11 cellular contexts compared by ENCODE assay signal in genomic region chr5:175288048-175288621, GRCh38.
DNase-seq lines count a peak whose midpoint lies in the region; ATAC-seq lines count a peak whose summit lies in the region.
"Had no signal": no experiment of that assay in that cellular context is flagged by ENCODE, and none has a peak within 500 bp of the region (broad histone marks: within the 10 kb centered on the region; RNA-seq: fewer than 3 reads in every experiment).

No MANE protein-coding gene starts in this region.

- no peaks in the 10 kb centered on the region for H3K9me3 Mint-ChIP-seq in activated T-helper 2 cell treated with anti-CD3 and anti-CD28 coated beads, Interferon-gamma antibody, Interleukin-2, Interleukin-4, amounts not matched to agents 10 μg/mL and 5 μg/mL and 100 μg/mL, durations not matched to agents 14 hours and 24 hours and 36 hours
- H3K9me3 Mint-ChIP-seq: nephron had no signal

- no peak overlapping the region for H3K27ac Mint-ChIP-seq in activated T-helper 2 cell treated with anti-CD3 and anti-CD28 coated beads, Interferon-gamma antibody, Interleukin-2, Interleukin-4, amounts not matched to agents 10 μg/mL and 5 μg/mL and 100 μg/mL, durations not matched to agents 14 hours and 24 hours and 36 hours
- H3K27ac Mint-ChIP-seq: nephron, T-helper 17 cell had no signal

- H3K36me3 Mint-ChIP-seq in activated T-helper 2 cell treated with anti-CD3 and anti-CD28 coated beads, Interferon-gamma antibody, Interleukin-2, Interleukin-4, amounts not matched to agents 10 μg/mL and 5 μg/mL and 100 μg/mL, durations not matched to agents 14 hours and 24 hours and 36 hours (ENCODE audit: low read depth), result no peaks in the 10 kb centered on the region

- intact Hi-C loops in activated T-helper 2 cell treated with anti-CD3 and anti-CD28 coated beads, Interferon-gamma antibody, Interleukin-2, Interleukin-4, amounts not matched to agents 10 μg/mL and 5 μg/mL and 100 μg/mL, durations not matched to agents 14 hours and 24 hours and 36 hours (cut with micrococcal nuclease), result no loop called here

- H3K4me3 Mint-ChIP-seq in activated T-helper 2 cell treated with anti-CD3 and anti-CD28 coated beads, Interferon-gamma antibody, Interleukin-2, Interleukin-4, amounts not matched to agents 10 μg/mL and 5 μg/mL and 100 μg/mL, durations not matched to agents 14 hours and 24 hours and 36 hours (ENCODE audit: low read depth), result no peak overlapping the region
- H3K4me3 Mint-ChIP-seq: nephron, T-helper 17 cell had no signal

- peak; percentile 73 for DNase-seq in EL
- peak; percentile 97 for DNase-seq in NCI-H2171 treated with DMSO at 0.1 percent for 48 hours (lab: John Stamatoyannopoulos, UW)
- DNase-seq in cerebellar cortex (ENCODE audit: low spot score), result peak; percentile 65
- peak; percentile 35 for DNase-seq in non-pigmented ciliary epithelial cell (ENCODE audit: low read depth)
- DNase-seq in cortex of kidney (lab: John Stamatoyannopoulos, UW), result no peak
- DNase-seq in left lobe of liver (ENCODE audit: low spot score), result no peak
- DNase-seq in stimulated activated CD4-positive, alpha-beta T cell treated with anti-CD3 and anti-CD28 coated beads, Interleukin-4, amount 100 ng/mL, for 1 hour, result no peak
- no peak for DNase-seq in activated T-helper 2 cell treated with anti-CD3 and anti-CD28 coated beads, Interferon-gamma antibody, Interleukin-2, Interleukin-4, amounts not matched to agents 10 μg/mL and 5 μg/mL and 100 μg/mL, durations not matched to agents 14 hours and 24 hours and 36 hours (ENCODE audit: low spot score)
- DNase-seq: activated T-cell treated with anti-CD3 and anti-CD28 coated beads, Interleukin-2, amount 50 U/mL, for 48 hours; T-helper 17 cell had no signal

- ATAC-seq in left lobe of liver, result no peak
- ATAC-seq: T-helper 17 cell had no signal

- no peaks in the 10 kb centered on the region for H3K4me1 Mint-ChIP-seq in activated T-helper 2 cell treated with anti-CD3 and anti-CD28 coated beads, Interferon-gamma antibody, Interleukin-2, Interleukin-4, amounts not matched to agents 10 μg/mL and 5 μg/mL and 100 μg/mL, durations not matched to agents 14 hours and 24 hours and 36 hours (ENCODE audit: low read depth)
- H3K4me1 Mint-ChIP-seq: nephron, T-helper 17 cell had no signal

- peaks cover 4% of the 10 kb centered on the region for H3K27me3 Mint-ChIP-seq in activated T-helper 2 cell treated with anti-CD3 and anti-CD28 coated beads, Interferon-gamma antibody, Interleukin-2, Interleukin-4, amounts not matched to agents 10 μg/mL and 5 μg/mL and 100 μg/mL, durations not matched to agents 14 hours and 24 hours and 36 hours (ENCODE audit: low read depth)

Comparison
In these comparisons a context has a peak if more than half of its experiments do, and no peak if none do; other contexts are left out.
1. DNase-seq: peak in EL (single experiment), NCI-H2171 treated with DMSO at 0.1 percent for 48 hours (single experiment), cerebellar cortex (single experiment) and non-pigmented ciliary epithelial cell (single experiment); none in cortex of kidney (single experiment), left lobe of liver (single experiment), stimulated activated CD4-positive, alpha-beta T cell treated with anti-CD3 and anti-CD28 coated beads, Interleukin-4, amount 100 ng/mL, for 1 hour (single experiment) and activated T-helper 2 cell treated with anti-CD3 and anti-CD28 coated beads, Interferon-gamma antibody, Interleukin-2, Interleukin-4, amounts not matched to agents 10 μg/mL and 5 μg/mL and 100 μg/mL, durations not matched to agents 14 hours and 24 hours and 36 hours (single experiment).